Comparison of ENCODE assay signal across 17 cellular contexts in genomic region chr22:20781272-20781990, GRCh38. TPM values are rescaled to one million over a fixed set of nuclear protein-coding genes. Genes with fewer than 3 reads are reported as not detected.
DNase-seq lines count a peak whose midpoint lies in the region; ATAC-seq and TF ChIP-seq lines count a peak whose summit lies in the region.
"Had no signal": no experiment of that assay in that cellular context is flagged by ENCODE, and none has a peak within 500 bp of the region (broad histone marks: within the 10 kb centered on the region; RNA-seq: fewer than 3 reads in every experiment).

No MANE protein-coding gene starts in this region.

- no peak overlapping the region for H3K4me3 Mint-ChIP-seq in naive thymus-derived CD4-positive, alpha-beta T cell
- H3K4me3 Mint-ChIP-seq: brain; CD4-positive, alpha-beta T cell had no signal

- H3K36me3 ChIP-seq in naive thymus-derived CD4-positive, alpha-beta T cell (ENCODE audit: control insufficient read depth in 2 of 3, insufficient read depth in 3 of 3, low read length in 3 of 3), result peaks cover 0 to 32% (median 3%) of the 10 kb centered on the region in 3 experiments
- H3K36me3 ChIP-seq in spleen, result peaks cover 0 to 86% (median 17%) of the 10 kb centered on the region in 6 donors

- H3K4me3 ChIP-seq in AG10803 (ENCODE audit: low read length) (no peak overlapping the region), spleen (no peak overlapping the region)
- H3K4me3 ChIP-seq in naive thymus-derived CD4-positive, alpha-beta T cell (ENCODE audit: low read length), result no peak overlapping the region
- H3K4me3 ChIP-seq: lung had no signal

- DNase-seq in AG10803 (ENCODE audit: low read depth) (peak; percentile 15), CD1c-positive myeloid dendritic cell (ENCODE audit: extremely low spot score) (peak; percentile 12), nucleus accumbens (lab: John Stamatoyannopoulos, UW) (no peak), spleen (no peak)
- peak; percentile 68 to 70 for DNase-seq in activated T-cell treated with anti-CD3 and anti-CD28 coated beads, Interleukin-2, amount 50 U/mL, for 48 hours
- DNase-seq in naive thymus-derived CD4-positive, alpha-beta T cell, result no peak
- DNase-seq: CD4-positive, alpha-beta T cell; GDM1; HCEC 1CT; hypothalamus; NCI-H1436; NK-92 treated with Interleukin-12 subunit alpha and Interleukin-12 subunit beta, amount 100 ng/mL, for 24 hours; occipital lobe; SK-N-SH had no signal

- no peaks in the 10 kb centered on the region for H3K4me1 ChIP-seq in naive thymus-derived CD4-positive, alpha-beta T cell (ENCODE audit: control insufficient read depth in 2 of 2, insufficient read depth in 2 of 2, low read length in 2 of 2)
- peaks cover 0 to 24% (median 14%) of the 10 kb centered on the region in 6 donors for H3K4me1 ChIP-seq in spleen

- H3K27me3 Mint-ChIP-seq in naive thymus-derived CD4-positive, alpha-beta T cell, result no peaks in the 10 kb centered on the region
- H3K27me3 Mint-ChIP-seq: brain; CD4-positive, alpha-beta T cell had no signal

- no peaks in the 10 kb centered on the region for H3K9me3 Mint-ChIP-seq in naive thymus-derived CD4-positive, alpha-beta T cell
- H3K9me3 Mint-ChIP-seq: brain; CD4-positive, alpha-beta T cell had no signal

- no peaks in the 10 kb centered on the region for H3K9me3 ChIP-seq in naive thymus-derived CD4-positive, alpha-beta T cell (ENCODE audit: control insufficient read depth in 2 of 3, low read length in 3 of 3)
- no peaks in the 10 kb centered on the region for H3K9me3 ChIP-seq in spleen
- H3K9me3 ChIP-seq: SK-N-SH had no signal

- ATAC-seq in naive thymus-derived CD4-positive, alpha-beta T cell, result peak; percentile 66
- no peak for ATAC-seq in GM18861 (IDR thresholded peaks at IDR 0.05; ENCODE audit: unreplicated experiment)

- intact Hi-C loops in naive thymus-derived CD4-positive, alpha-beta T cell (cut with micrococcal nuclease), result no loop called here
- intact Hi-C loops in spleen (cut with DNase I; ENCODE audit: low total_unique reads), result no loop called here

- no peak overlapping the region for H3K27ac Mint-ChIP-seq in naive thymus-derived CD4-positive, alpha-beta T cell
- H3K27ac Mint-ChIP-seq: brain; CD4-positive, alpha-beta T cell had no signal

- CTCF ChIA-PET in naive thymus-derived CD4-positive, alpha-beta T cell (lab: Charles Lee), result interaction anchor here (0.5 to 1.0 kb wide), 2 partner anchors 239 to 363 kb away, joined by 3 read pairs; no protein-coding TSS in a partner anchor

- H3K36me3 Mint-ChIP-seq in naive thymus-derived CD4-positive, alpha-beta T cell, result peaks cover 0 to 23% (median 10%) of the 10 kb centered on the region in 5 donors

- POLR2A ChIA-PET in naive thymus-derived CD4-positive, alpha-beta T cell (lab: Charles Lee), result no interaction called here

- TF ChIP-seq CTCF in AG10803 (conservative IDR thresholded peaks at IDR 0.05; ENCODE audit: low read length) (no peak), spleen (IDR thresholded peaks at IDR 0.05 in 8 of 11, conservative IDR thresholded peaks at IDR 0.05 in 3 of 11) (no peak)

- TF ChIP-seq POLR2A in spleen (IDR thresholded peaks at IDR 0.05), result no peak

- 79 to 92% (median 82%) methylated on average over 11 of the region's 11 CpGs for WGBS in spleen, 5 donors

- H3K27ac ChIP-seq in naive thymus-derived CD4-positive, alpha-beta T cell (ENCODE audit: low read depth, low read length), result no peak overlapping the region
- H3K27ac ChIP-seq in spleen, result peak overlapping the region in 1 of 8 donors; percentile 4

- peaks cover 0 to 14% (median 0%) of the 10 kb centered on the region in 7 donors for H3K4me1 Mint-ChIP-seq in naive thymus-derived CD4-positive, alpha-beta T cell
- H3K4me1 Mint-ChIP-seq: brain had no signal

- no peaks in the 10 kb centered on the region for H3K27me3 ChIP-seq in naive thymus-derived CD4-positive, alpha-beta T cell (ENCODE audit: control insufficient read depth in 2 of 2, insufficient read depth in 2 of 2, low read length in 2 of 2)
- H3K27me3 ChIP-seq in spleen (replicated peaks in 1 of 7), result no peaks in the 10 kb centered on the region

RNA-seq across cellular contexts. Expression of gene SERPIND1, which starts 7.5 kb away (rescaled TPM):
- not detected for total RNA-seq in naive thymus-derived CD4-positive, alpha-beta T cell
- under 1 TPM; 0.09 to 0.10 TPM for polyA plus RNA-seq in naive thymus-derived CD4-positive, alpha-beta T cell
- total RNA-seq in spleen, result under 1 TPM in 1 of 7 donors, not detected in 6; 0.14 TPM
- polyA plus RNA-seq in spleen, result under 1 TPM; 0.03 to 0.13 (median 0.04) TPM
- total RNA-seq: CD4-positive, alpha-beta T cell had no signal
- polyA plus RNA-seq: SK-N-SH had no signal

Comparison
In these comparisons a context has a peak if more than half of its experiments do, and no peak if none do; other contexts are left out.
1. DNase-seq: peak in AG10803 (single experiment), CD1c-positive myeloid dendritic cell (single experiment) and activated T-cell treated with anti-CD3 and anti-CD28 coated beads, Interleukin-2, amount 50 U/mL, for 48 hours (2 of 2); none in naive thymus-derived CD4-positive, alpha-beta T cell (0 of 9), nucleus accumbens (0 of 56) and spleen (single experiment).